ENCODE assay signal across 20 cellular contexts in genomic region chr13:71811344-71811743, GRCh38. TPM values are rescaled to one million over a fixed set of nuclear protein-coding genes. Genes with fewer than 3 reads are reported as not detected.
DNase-seq lines count a peak whose midpoint lies in the region; ATAC-seq, FAIRE-seq and TF ChIP-seq lines count a peak whose summit lies in the region.
"Had no signal": no experiment of that assay in that cellular context is flagged by ENCODE, and none has a peak within 500 bp of the region (broad histone marks: within the 10 kb centered on the region; RNA-seq: fewer than 3 reads in every experiment).

No MANE protein-coding gene starts in this region.

- H3K4me2 ChIP-seq in H9 (ENCODE audit: insufficient read depth, insufficient read length, low read length) (no peak overlapping the region), neural progenitor cell (no peak overlapping the region)

- no peaks in the 10 kb centered on the region for H3K27me3 ChIP-seq in H9 (ENCODE audit: insufficient read depth, low read length)
- no peaks in the 10 kb centered on the region for H3K27me3 ChIP-seq in neural progenitor cell
- no peaks in the 10 kb centered on the region for H3K27me3 ChIP-seq in gastroesophageal sphincter

- no peaks in the 10 kb centered on the region for H3F3A ChIP-seq in neural progenitor cell (ENCODE audit: low read depth)

- H3K9ac ChIP-seq in H9 (ENCODE audit: extremely low read depth, insufficient read length, low read length) (no peak overlapping the region), neural progenitor cell (no peak overlapping the region)
- H3K9ac ChIP-seq: GM23248 had no signal

- no peak overlapping the region for H3K27ac ChIP-seq in H9 (ENCODE audit: insufficient read length, low read depth, low read length)
- H3K27ac ChIP-seq in neural progenitor cell, result no peak overlapping the region
- no peak overlapping the region for H3K27ac ChIP-seq in gastroesophageal sphincter
- H3K27ac ChIP-seq: C4-2B, GM23248 had no signal

- H4K20me1 ChIP-seq in H9 (ENCODE audit: control insufficient read depth, insufficient read depth, insufficient read length), result no peaks in the 10 kb centered on the region
- no peaks in the 10 kb centered on the region for H4K20me1 ChIP-seq in neural progenitor cell (ENCODE audit: low read depth)

- no peak overlapping the region for H3K27ac Mint-ChIP-seq in H9
- H3K27ac Mint-ChIP-seq in neural progenitor cell, result no peak overlapping the region
- H3K27ac Mint-ChIP-seq: CD4-positive, CD25-positive, alpha-beta regulatory T cell; CD8-positive, alpha-beta T cell; HFFc6 had no signal

- WGBS in H9 (ENCODE audit: extremely low coverage, insufficient read length, low lambda C conversion rate), result no CpG with 5 or more reads among the region's 2 CpGs
- 36 to 83% methylated on average over 2 of the region's 2 CpGs for WGBS in gastroesophageal sphincter (ENCODE audit: low coverage in 1 of 2), 2 donors

- no peak overlapping the region for H3K23ac ChIP-seq in H9 (ENCODE audit: insufficient read length, low read depth, low read length)

- no peak overlapping the region for H2BK20ac ChIP-seq in H9 (ENCODE audit: low read depth, low read length, poor library complexity, severe bottlenecking)

- H2BK120ac ChIP-seq in H9 (ENCODE audit: low read depth, low read length, poor library complexity, severe bottlenecking), result no peak overlapping the region

- H3K79me2 ChIP-seq in H9 (ENCODE audit: insufficient read depth, low read length), result no peaks in the 10 kb centered on the region
- H3K79me2 ChIP-seq in neural progenitor cell (ENCODE audit: low read depth), result peaks cover 5% of the 10 kb centered on the region

- no peaks in the 10 kb centered on the region for H3K4me1 ChIP-seq in H9 (ENCODE audit: insufficient read depth, low read length)
- no peaks in the 10 kb centered on the region for H3K4me1 ChIP-seq in neural progenitor cell
- no peaks in the 10 kb centered on the region for H3K4me1 ChIP-seq in gastroesophageal sphincter
- H3K4me1 ChIP-seq: Caco-2, HAP-1 had no signal

- H2BK5ac ChIP-seq in H9 (ENCODE audit: insufficient read length, low read length), result no peak overlapping the region

- H3T11ph ChIP-seq in H9 (ENCODE audit: low read length), result no peak overlapping the region

- no peak overlapping the region for H3K4ac ChIP-seq in H9 (ENCODE audit: low read depth, low read length)

- H3K9me3 ChIP-seq in H9 (ENCODE audit: control insufficient read depth, low read depth, low read length) (no peaks in the 10 kb centered on the region), neural progenitor cell (ENCODE audit: low read depth) (no peaks in the 10 kb centered on the region), gastroesophageal sphincter (no peaks in the 10 kb centered on the region)
- H3K9me3 ChIP-seq: Caco-2, HAP-1 had no signal

- no peak overlapping the region for H4K91ac ChIP-seq in H9 (ENCODE audit: insufficient read length, low read depth, low read length)

- no peak overlapping the region for H3K4me3 ChIP-seq in neural progenitor cell
- no peak overlapping the region for H3K4me3 ChIP-seq in gastroesophageal sphincter
- H3K4me3 ChIP-seq: GM12878, GM23248, HAP-1 had no signal

- H3K14ac ChIP-seq in H9 (ENCODE audit: insufficient read depth, low read length), result no peak overlapping the region

- H3K9me3 Mint-ChIP-seq in H9 (no peaks in the 10 kb centered on the region), neural progenitor cell (peaks cover 2% of the 10 kb centered on the region)
- H3K9me3 Mint-ChIP-seq: CD8-positive, alpha-beta T cell had no signal

- H2AK5ac ChIP-seq in H9 (ENCODE audit: insufficient read length, low read length), result no peak overlapping the region

- no peak overlapping the region for H2AFZ ChIP-seq in H9 (ENCODE audit: low read length)
- no peak overlapping the region for H2AFZ ChIP-seq in neural progenitor cell (replicated peaks)
- H2AFZ ChIP-seq: GM23248 had no signal

- H4K5ac ChIP-seq in H9 (ENCODE audit: insufficient read length, low read depth, low read length), result no peak overlapping the region

- H2BK12ac ChIP-seq in H9 (ENCODE audit: insufficient read length, low read depth, low read length), result no peak overlapping the region

- no peak for TF ChIP-seq POLR2A in gastroesophageal sphincter (IDR thresholded peaks at IDR 0.05)

- no peak for TF ChIP-seq CTCF in D721Med (IDR thresholded peaks at IDR 0.05; ENCODE audit: insufficient read depth, missing control alignments)
- peak; percentile 21; the same call in 2 of the 3 replicates for TF ChIP-seq CTCF in H9 (conservative IDR thresholded peaks at IDR 0.05)
- TF ChIP-seq CTCF in neural progenitor cell (IDR thresholded peaks at IDR 0.05), result peak; percentile 11
- TF ChIP-seq CTCF in gastroesophageal sphincter (IDR thresholded peaks at IDR 0.05), result no peak

- no peak overlapping the region for H3K18ac ChIP-seq in H9 (ENCODE audit: insufficient read length, low read depth, low read length)

- DNase-seq in D721Med (ENCODE audit: insufficient read length, low spot score) (no peak), H9 (no peak), neural progenitor cell (ENCODE audit: low spot score) (no peak), RCC 7860 (ENCODE audit: low spot score) (no peak), 8988T (no peak)
- DNase-seq: Caco-2; CD4-positive, CD25-positive, alpha-beta regulatory T cell; CD8-positive, alpha-beta T cell; DMS 273 treated with DMSO at 0.1 percent for 48 hours; DMS79; EL; GDM1; GM23248; HFFc6 had no signal

- H3K36me3 ChIP-seq in neural progenitor cell (no peaks in the 10 kb centered on the region), gastroesophageal sphincter (no peaks in the 10 kb centered on the region)
- H3K36me3 ChIP-seq: HAP-1 had no signal

- TF ChIP-seq EP300 in gastroesophageal sphincter (IDR thresholded peaks at IDR 0.05), result no peak

- no peak overlapping the region for H3K4me3 Mint-ChIP-seq in H9
- no peak overlapping the region for H3K4me3 Mint-ChIP-seq in neural progenitor cell
- H3K4me3 Mint-ChIP-seq: CD4-positive, CD25-positive, alpha-beta regulatory T cell; CD8-positive, alpha-beta T cell; HFFc6 had no signal

- H3K23me2 ChIP-seq in H9 (ENCODE audit: insufficient read length, low read depth, low read length, poor library complexity, severe bottlenecking), result no peaks in the 10 kb centered on the region

- H3K79me1 ChIP-seq in H9 (ENCODE audit: insufficient read depth, low read depth, low read length, poor library complexity, severe bottlenecking), result no peaks in the 10 kb centered on the region

- no peak overlapping the region for H4K8ac ChIP-seq in H9 (replicated peaks; ENCODE audit: insufficient read length, low read depth, low read length)

- no peaks in the 10 kb centered on the region for H3K4me1 Mint-ChIP-seq in H9
- peaks cover 10% of the 10 kb centered on the region for H3K4me1 Mint-ChIP-seq in neural progenitor cell
- H3K4me1 Mint-ChIP-seq: CD4-positive, CD25-positive, alpha-beta regulatory T cell had no signal

- H3K56ac ChIP-seq in H9 (ENCODE audit: insufficient read length, low read depth, low read length), result no peak overlapping the region

- ATAC-seq in gastroesophageal sphincter, result no peak
- ATAC-seq: CD8-positive, alpha-beta T cell; GM12878 had no signal

- FAIRE-seq in D721Med (lab: Jason Lieb, UNC), result peak; percentile 32
- no peak for FAIRE-seq in RCC 7860 (lab: Jason Lieb, UNC)
- FAIRE-seq: GM12878, GM19239 had no signal

- no peaks in the 10 kb centered on the region for H3K36me3 Mint-ChIP-seq in H9 (ENCODE audit: insufficient read depth in 1 of 3, low read depth in 3 of 3)
- H3K36me3 Mint-ChIP-seq in neural progenitor cell, result peaks cover 6% of the 10 kb centered on the region
- H3K36me3 Mint-ChIP-seq: CD4-positive, CD25-positive, alpha-beta regulatory T cell; CD8-positive, alpha-beta T cell had no signal

- H3K27me3 Mint-ChIP-seq in H9 (ENCODE audit: low read depth) (no peaks in the 10 kb centered on the region), neural progenitor cell (ENCODE audit: insufficient read depth, low read depth) (no peaks in the 10 kb centered on the region)
- H3K27me3 Mint-ChIP-seq: CD4-positive, CD25-positive, alpha-beta regulatory T cell had no signal

- H2BK15ac ChIP-seq in H9 (ENCODE audit: low read depth, low read length), result no peak overlapping the region

RNA-seq across cellular contexts. Expression of gene DACH1, which starts 55.7 kb away (rescaled TPM):
- total RNA-seq in H9 (2021), result 0.09 TPM in 1 of 2 replicates, not detected in the other
- 18.6 and 27.6 TPM in 2 replicates for total RNA-seq in neural progenitor cell (ENCODE audit: low replicate concordance)
- 1 to 10 TPM; 1.1 to 2.1 (median 1.7) TPM for total RNA-seq in gastroesophageal sphincter
- total RNA-seq: A172; CD8-positive, alpha-beta T cell; GM23248; HFFc6 had no signal

Comparison
In these comparisons a context has a peak if more than half of its experiments do, and no peak if none do; other contexts are left out.
1. CTCF ChIP-seq: peak in H9 (single experiment) and neural progenitor cell (single experiment); none in D721Med (single experiment) and gastroesophageal sphincter (0 of 4).